8 cellular contexts compared by ENCODE assay signal in the genomic region with DNA sequence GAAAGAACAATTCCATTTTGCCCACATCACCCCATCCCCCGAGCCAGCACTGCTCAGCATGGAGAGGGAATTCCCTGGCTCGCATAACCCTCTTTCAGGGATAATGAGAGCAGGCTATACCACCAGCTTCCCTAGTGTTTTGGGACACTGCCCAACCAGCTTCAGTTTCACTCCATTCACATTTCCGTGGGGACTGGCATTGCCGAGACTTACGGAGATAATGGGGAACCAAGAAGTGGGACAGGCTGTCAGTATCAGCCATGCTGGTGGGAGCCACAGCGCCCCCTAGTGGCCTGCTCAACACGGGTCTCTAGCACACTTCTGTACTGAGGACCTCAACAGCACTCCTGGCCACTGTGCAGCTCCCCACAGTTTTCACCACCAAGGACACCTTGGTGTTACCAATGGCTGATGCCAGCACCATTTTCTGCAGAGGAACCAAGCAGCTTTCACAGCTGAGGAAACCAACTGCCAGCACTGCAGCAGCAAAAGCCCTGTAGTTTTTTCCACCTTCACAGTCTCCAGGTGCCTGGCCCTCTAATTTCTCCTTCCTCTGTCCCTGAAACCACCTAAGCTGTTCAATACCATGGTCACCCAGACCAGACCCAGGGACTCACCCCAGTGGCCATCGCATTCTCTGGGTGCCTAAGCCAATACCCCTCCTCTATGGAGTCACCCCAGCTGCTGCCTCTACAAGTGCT. TPM values are rescaled to one million over a fixed set of nuclear protein-coding genes. Genes with fewer than 3 reads are reported as not detected.
DNase-seq lines count a peak whose midpoint lies in the region; ATAC-seq and TF ChIP-seq lines count a peak whose summit lies in the region.

No MANE protein-coding gene starts in this region.

- in situ Hi-C loops in mammary epithelial cell (cut with MboI; ENCODE audit: low sequenced_read_pairs in 2 of 2), result no loop called here

- peaks cover 2% of the 10 kb centered on the region for H3K27me3 ChIP-seq in mammary epithelial cell (ENCODE audit: insufficient read depth, low read length)

- no peak overlapping the region for H3K9ac ChIP-seq in mammary epithelial cell (ENCODE audit: insufficient read depth, low read length)

- dilution Hi-C loops in mammary epithelial cell (cut with HindIII; ENCODE audit: low sequenced_read_pairs), result no loop called here

- H3K4me1 Mint-ChIP-seq in WTC11, result peaks cover 2% of the 10 kb centered on the region; the same call in 1 of the 2 replicates

- DNase-seq in AG09309 (ENCODE audit: low read depth) (peak; percentile 8), GM20000 (ENCODE audit: low spot score) (peak; percentile 86), NCI-H1694 treated with DMSO at 0.1 percent for 48 hours (lab: John Stamatoyannopoulos, UW) (peak; percentile 81), WTC11 (ENCODE audit: low spot score) (peak; percentile 93), mammary epithelial cell (peak; percentile 57), islet precursor cell (peak; percentile 78)
- DNase-seq in stimulated activated CD4-positive, alpha-beta T cell treated with anti-CD3 and anti-CD28 coated beads, Interleukin-15, amount 100 ng/mL, for 24 hours, result peak; percentile 91

- H4K20me1 ChIP-seq in mammary epithelial cell (ENCODE audit: insufficient read depth, low read length), result no peaks in the 10 kb centered on the region

- H3K4me3 ChIP-seq in AG09309 (ENCODE audit: control insufficient read depth, low read depth, low read length) (no peak overlapping the region), mammary epithelial cell (replicated peaks in 1 of 3; ENCODE audit: insufficient read depth in 1 of 3, low read depth in 2 of 3, low read length in 3 of 3) (peak overlapping the region in 1 of 3 experiments; percentile 31)

- BruUV-seq in mammary epithelial cell (replicated peaks; lab: Mats Ljungman, UMichigan), result no TSS peak

- no peaks in the 10 kb centered on the region for H3K4me1 ChIP-seq in mammary epithelial cell (ENCODE audit: insufficient read depth, low read length)

- WGBS in mammary epithelial cell (ENCODE audit: low coverage, missing lambda C conversion rate), result 17% methylated on average over 7 of the region's 8 CpGs

- peaks cover 9% of the 10 kb centered on the region for H3K27me3 Mint-ChIP-seq in WTC11 (ENCODE audit: low read depth)

- CTCF ChIA-PET in WTC11 (lab: Charles Lee) (interaction anchor here (0.6 to 2.3 kb wide), 48 partner anchors 10 to 282 kb away, joined by 3 to 19 read pairs (median 4); a partner anchor contains a TSS), mammary epithelial cell (lab: Charles Lee; ENCODE audit: low non-redundant PET) (interaction anchor here (0.5 to 0.6 kb wide), 3 partner anchors 15 to 80 kb away, joined by 3 to 11 read pairs (median 6); no protein-coding TSS in a partner anchor)

- peak; percentile 94 for TF ChIP-seq CTCF in AG09309 (IDR thresholded peaks at IDR 0.05; ENCODE audit: control insufficient read depth, insufficient read depth, low read depth, low read length, missing control alignments)
- peak; percentile 95 for TF ChIP-seq CTCF in GM20000 (IDR thresholded peaks at IDR 0.05; ENCODE audit: extremely low read depth, missing control alignments)
- TF ChIP-seq CTCF in WTC11 (IDR thresholded peaks at IDR 0.05), result peak; percentile 97
- TF ChIP-seq CTCF in mammary epithelial cell (conservative IDR thresholded peaks at IDR 0.05 in 1 of 2, IDR thresholded peaks at IDR 0.05 in 1 of 2; ENCODE audit: extremely low read depth in 1 of 2, insufficient read depth in 1 of 2, low read depth in 1 of 2, low read length in 2 of 2), result peak; percentile 95 to 97

- no peaks in the 10 kb centered on the region for H3K9me3 ChIP-seq in mammary epithelial cell (replicated peaks; ENCODE audit: insufficient read depth, low read length)

- no peaks in the 10 kb centered on the region for H3K36me3 Mint-ChIP-seq in WTC11

- H3K27ac Mint-ChIP-seq in WTC11, result no peak overlapping the region

- H3K4me3 Mint-ChIP-seq in WTC11, result no peak overlapping the region

- H3K4me2 ChIP-seq in mammary epithelial cell (ENCODE audit: insufficient read depth, low read depth, low read length), result peak overlapping the region; percentile 61

- intact Hi-C loops in mammary epithelial cell (cut with micrococcal nuclease), result loop anchor here (1.0 kb wide), 2 partner anchors 35 to 75 kb away; no protein-coding TSS in a partner anchor

- H3K36me3 ChIP-seq in mammary epithelial cell (ENCODE audit: insufficient read depth, low read length), result no peaks in the 10 kb centered on the region

- H3K27ac ChIP-seq in mammary epithelial cell (ENCODE audit: insufficient read depth, low read depth, low read length), result no peak overlapping the region

- H3K79me2 ChIP-seq in mammary epithelial cell (ENCODE audit: insufficient read depth, low read length), result no peaks in the 10 kb centered on the region

- peak overlapping the region; percentile 71 for H2AFZ ChIP-seq in mammary epithelial cell (ENCODE audit: low read depth, low read length)

- ATAC-seq in WTC11, result peak; percentile 100
- no peak for ATAC-seq in HG03108 (IDR thresholded peaks at IDR 0.05; ENCODE audit: unreplicated experiment)

- POLR2A ChIA-PET in WTC11 (lab: Charles Lee), result no interaction called here

- H3K9me3 Mint-ChIP-seq in WTC11, result peaks cover 12% of the 10 kb centered on the region; the same call in 1 of the 2 replicates

TF ChIP-seq in WTC11, 78 proteins besides CTCF, POLR2A, EP300 and RAD21:
- TF ChIP-seq, protein P1, sequence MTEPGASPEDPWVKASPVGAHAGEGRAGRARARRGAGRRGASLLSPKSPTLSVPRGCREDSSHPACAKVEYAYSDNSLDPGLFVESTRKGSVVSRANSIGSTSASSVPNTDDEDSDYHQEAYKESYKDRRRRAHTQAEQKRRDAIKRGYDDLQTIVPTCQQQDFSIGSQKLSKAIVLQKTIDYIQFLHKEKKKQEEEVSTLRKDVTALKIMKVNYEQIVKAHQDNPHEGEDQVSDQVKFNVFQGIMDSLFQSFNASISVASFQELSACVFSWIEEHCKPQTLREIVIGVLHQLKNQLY (CRISPR knock-in tag; IDR thresholded peaks at IDR 0.05), result no peak
- TF ChIP-seq, protein P2, sequence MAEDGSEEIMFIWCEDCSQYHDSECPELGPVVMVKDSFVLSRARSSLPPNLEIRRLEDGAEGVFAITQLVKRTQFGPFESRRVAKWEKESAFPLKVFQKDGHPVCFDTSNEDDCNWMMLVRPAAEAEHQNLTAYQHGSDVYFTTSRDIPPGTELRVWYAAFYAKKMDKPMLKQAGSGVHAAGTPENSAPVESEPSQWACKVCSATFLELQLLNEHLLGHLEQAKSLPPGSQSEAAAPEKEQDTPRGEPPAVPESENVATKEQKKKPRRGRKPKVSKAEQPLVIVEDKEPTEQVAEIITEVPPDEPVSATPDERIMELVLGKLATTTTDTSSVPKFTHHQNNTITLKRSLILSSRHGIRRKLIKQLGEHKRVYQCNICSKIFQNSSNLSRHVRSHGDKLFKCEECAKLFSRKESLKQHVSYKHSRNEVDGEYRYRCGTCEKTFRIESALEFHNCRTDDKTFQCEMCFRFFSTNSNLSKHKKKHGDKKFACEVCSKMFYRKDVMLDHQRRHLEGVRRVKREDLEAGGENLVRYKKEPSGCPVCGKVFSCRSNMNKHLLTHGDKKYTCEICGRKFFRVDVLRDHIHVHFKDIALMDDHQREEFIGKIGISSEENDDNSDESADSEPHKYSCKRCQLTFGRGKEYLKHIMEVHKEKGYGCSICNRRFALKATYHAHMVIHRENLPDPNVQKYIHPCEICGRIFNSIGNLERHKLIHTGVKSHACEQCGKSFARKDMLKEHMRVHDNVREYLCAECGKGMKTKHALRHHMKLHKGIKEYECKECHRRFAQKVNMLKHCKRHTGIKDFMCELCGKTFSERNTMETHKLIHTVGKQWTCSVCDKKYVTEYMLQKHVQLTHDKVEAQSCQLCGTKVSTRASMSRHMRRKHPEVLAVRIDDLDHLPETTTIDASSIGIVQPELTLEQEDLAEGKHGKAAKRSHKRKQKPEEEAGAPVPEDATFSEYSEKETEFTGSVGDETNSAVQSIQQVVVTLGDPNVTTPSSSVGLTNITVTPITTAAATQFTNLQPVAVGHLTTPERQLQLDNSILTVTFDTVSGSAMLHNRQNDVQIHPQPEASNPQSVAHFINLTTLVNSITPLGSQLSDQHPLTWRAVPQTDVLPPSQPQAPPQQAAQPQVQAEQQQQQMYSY (CRISPR knock-in tag; IDR thresholded peaks at IDR 0.05), result no peak
- no peak for TF ChIP-seq ATF1 (CRISPR knock-in tag; IDR thresholded peaks at IDR 0.05)
- TF ChIP-seq, protein P3, sequence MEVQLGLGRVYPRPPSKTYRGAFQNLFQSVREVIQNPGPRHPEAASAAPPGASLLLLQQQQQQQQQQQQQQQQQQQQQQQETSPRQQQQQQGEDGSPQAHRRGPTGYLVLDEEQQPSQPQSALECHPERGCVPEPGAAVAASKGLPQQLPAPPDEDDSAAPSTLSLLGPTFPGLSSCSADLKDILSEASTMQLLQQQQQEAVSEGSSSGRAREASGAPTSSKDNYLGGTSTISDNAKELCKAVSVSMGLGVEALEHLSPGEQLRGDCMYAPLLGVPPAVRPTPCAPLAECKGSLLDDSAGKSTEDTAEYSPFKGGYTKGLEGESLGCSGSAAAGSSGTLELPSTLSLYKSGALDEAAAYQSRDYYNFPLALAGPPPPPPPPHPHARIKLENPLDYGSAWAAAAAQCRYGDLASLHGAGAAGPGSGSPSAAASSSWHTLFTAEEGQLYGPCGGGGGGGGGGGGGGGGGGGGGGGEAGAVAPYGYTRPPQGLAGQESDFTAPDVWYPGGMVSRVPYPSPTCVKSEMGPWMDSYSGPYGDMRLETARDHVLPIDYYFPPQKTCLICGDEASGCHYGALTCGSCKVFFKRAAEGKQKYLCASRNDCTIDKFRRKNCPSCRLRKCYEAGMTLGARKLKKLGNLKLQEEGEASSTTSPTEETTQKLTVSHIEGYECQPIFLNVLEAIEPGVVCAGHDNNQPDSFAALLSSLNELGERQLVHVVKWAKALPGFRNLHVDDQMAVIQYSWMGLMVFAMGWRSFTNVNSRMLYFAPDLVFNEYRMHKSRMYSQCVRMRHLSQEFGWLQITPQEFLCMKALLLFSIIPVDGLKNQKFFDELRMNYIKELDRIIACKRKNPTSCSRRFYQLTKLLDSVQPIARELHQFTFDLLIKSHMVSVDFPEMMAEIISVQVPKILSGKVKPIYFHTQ (CRISPR knock-in tag; IDR thresholded peaks at IDR 0.05), result no peak
- TF ChIP-seq ELF4 (CRISPR knock-in tag; IDR thresholded peaks at IDR 0.05; ENCODE audit: low read depth), result no peak
- no peak for TF ChIP-seq GABPB1 (CRISPR knock-in tag; IDR thresholded peaks at IDR 0.05)
- TF ChIP-seq, protein P4, sequence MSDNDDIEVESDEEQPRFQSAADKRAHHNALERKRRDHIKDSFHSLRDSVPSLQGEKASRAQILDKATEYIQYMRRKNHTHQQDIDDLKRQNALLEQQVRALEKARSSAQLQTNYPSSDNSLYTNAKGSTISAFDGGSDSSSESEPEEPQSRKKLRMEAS (CRISPR knock-in tag; IDR thresholded peaks at IDR 0.05), result 0 out of 2 replicates have a peak, but pooled peaks have one; percentile 19

RNA-seq across cellular contexts. Expression of a gene that starts 23.7 kb away (rescaled TPM):
- total RNA-seq in WTC11 (2021) (1.5 to 2.2 TPM (median 2.1 TPM) in 3 replicates), mammary epithelial cell (under 1 TPM; 0.17 to 0.59 TPM)
- 0.01 TPM for polyA plus RNA-seq in mammary epithelial cell
- not detected for polyA minus RNA-seq in mammary epithelial cell

RNA-seq across cellular contexts. Expression of a gene that starts 33.9 kb away (rescaled TPM):
- 0.27 to 1.6 TPM (median 1.2 TPM) in 3 replicates for total RNA-seq in WTC11 (2021)
- total RNA-seq in mammary epithelial cell, result not detected
- not detected for polyA plus RNA-seq in mammary epithelial cell
- not detected for polyA minus RNA-seq in mammary epithelial cell

Comparison
In these comparisons a context has a peak if more than half of its experiments do, and no peak if none do; other contexts are left out.
1. DNase-seq: peak in every context shown above with its lines; median percentile 93 in WTC11; 91 in stimulated activated CD4-positive, alpha-beta T cell treated with anti-CD3 and anti-CD28 coated beads, Interleukin-15, amount 100 ng/mL, for 24 hours; 86 in GM20000; 81 in NCI-H1694 treated with DMSO at 0.1 percent for 48 hours; 78 in islet precursor cell; 57 in mammary epithelial cell; 8 in AG09309.